In genomic region chr6:42315991-42316378, GRCh38 we compare ENCODE assay signal across 8 cellular contexts.
DNase-seq lines count a peak whose midpoint lies in the region; ATAC-seq, FAIRE-seq and TF ChIP-seq lines count a peak whose summit lies in the region.

No MANE protein-coding gene starts in this region.

- peak; percentile 76 for FAIRE-seq in H54 (lab: Jason Lieb, UNC)

- TF ChIP-seq POLR2A in H54 (IDR thresholded peaks at IDR 0.05; ENCODE audit: low read depth, low read length): no peak

- DNase-seq in A172 (ENCODE audit: low spot score) (peak; percentile 99), H54 (ENCODE audit: insufficient read length, low spot score) (peak; percentile 73), iris pigment epithelial cell (ENCODE audit: low read depth) (peak; percentile 97), NCI-H748 (lab: John Stamatoyannopoulos, UW; ENCODE audit: unreplicated experiment) (no peak), NCI-H526 (lab: John Stamatoyannopoulos, UW) (no peak)
- DNase-seq in stimulated activated naive CD4-positive, alpha-beta T cell treated with Interleukin-2 at 50 U/mL for 16 hours (lab: John Stamatoyannopoulos, UW): no peak

- TF ChIP-seq CTCF in WI38 (IDR thresholded peaks at IDR 0.05; ENCODE audit: low read depth, low read length): no peak

- H3K4me3 ChIP-seq in WI38 (ENCODE audit: low read depth, low read length): peak overlapping the region; percentile 24; the same call in 1 of the 2 replicates

- no peak for ATAC-seq in HG03135 (IDR thresholded peaks at IDR 0.05; ENCODE audit: unreplicated experiment)

Comparison
In these comparisons a context has a peak if more than half of its experiments do, and no peak if none do; other contexts are left out.
1. DNase-seq: peak in A172 (single experiment), H54 (single experiment) and iris pigment epithelial cell (single experiment); none in stimulated activated naive CD4-positive, alpha-beta T cell treated with Interleukin-2 at 50 U/mL for 16 hours (single experiment), NCI-H748 (single experiment) and NCI-H526 (0 of 2).